In genomic region chr1:64242895-64243756, GRCh38 we compare ENCODE assay signal across 8 cellular contexts. TPM values are rescaled to one million over a fixed set of nuclear protein-coding genes. Genes with fewer than 3 reads are reported as not detected.
DNase-seq lines count a peak whose midpoint lies in the region; ATAC-seq, FAIRE-seq and TF ChIP-seq lines count a peak whose summit lies in the region.

No MANE protein-coding gene starts in this region.

- no peaks in the 10 kb centered on the region for H3K36me3 Mint-ChIP-seq in stimulated activated memory B cell treated with anti-CD40 and anti-IgM and Interleukin-4, amounts not matched to agents 10 μg/mL and 1 μg/mL and 100 μg/mL, for 72 hours

- H3K27me3 Mint-ChIP-seq in stimulated activated memory B cell treated with anti-CD40 and anti-IgM and Interleukin-4, amounts not matched to agents 10 μg/mL and 1 μg/mL and 100 μg/mL, for 72 hours = peaks cover 15% of the 10 kb centered on the region

- no peaks in the 10 kb centered on the region for H3K9me3 ChIP-seq in AG04450 (ENCODE audit: control insufficient read depth, insufficient read depth, low read length)

- no peak overlapping the region for H3K4me3 Mint-ChIP-seq in stimulated activated memory B cell treated with anti-CD40 and anti-IgM and Interleukin-4, amounts not matched to agents 10 μg/mL and 1 μg/mL and 100 μg/mL, for 72 hours

- H3K4me1 Mint-ChIP-seq in stimulated activated memory B cell treated with anti-CD40 and anti-IgM and Interleukin-4, amounts not matched to agents 10 μg/mL and 1 μg/mL and 100 μg/mL, for 72 hours = peaks cover 12% of the 10 kb centered on the region

- DNase-seq in AG04450 (ENCODE audit: low read depth, low spot score) = no peak
- DNase-seq in GM10266 (ENCODE audit: extremely low spot score) = no peak
- peak; percentile 80 for DNase-seq in NCI-H2171 treated with DMSO at 0.1 percent for 48 hours (lab: John Stamatoyannopoulos, UW)
- peak; percentile 61 for DNase-seq in amniotic epithelial cell (ENCODE audit: low read depth)
- peak; percentile 65 for DNase-seq in iris pigment epithelial cell (ENCODE audit: low read depth)
- DNase-seq in urothelium cell line (ENCODE audit: low spot score) = peak; percentile 32
- DNase-seq in GDM1 (lab: John Stamatoyannopoulos, UW) = no peak

- no peak for FAIRE-seq in urothelium cell line (lab: Jason Lieb, UNC)

- POLR2A ChIA-PET in AG04450 (lab: Yijun Ruan, JAX) = no interaction called here

- no peak for ATAC-seq in stimulated activated memory B cell treated with anti-CD40 and anti-IgM and Interleukin-4, amounts not matched to agents 10 μg/mL and 1 μg/mL and 100 μg/mL, for 72 hours

- CTCF ChIA-PET in AG04450 (lab: Charles Lee) = interaction anchor here (0.6 to 8.1 kb wide), 26 partner anchors 14 to 688 kb away, joined by 3 to 141 read pairs (median 4); no protein-coding TSS in a partner anchor

- no peak overlapping the region for H3K27ac Mint-ChIP-seq in stimulated activated memory B cell treated with anti-CD40 and anti-IgM and Interleukin-4, amounts not matched to agents 10 μg/mL and 1 μg/mL and 100 μg/mL, for 72 hours

- no peak overlapping the region for H3K4me3 ChIP-seq in AG04450 (ENCODE audit: low read depth, low read length)

- TF ChIP-seq CTCF in AG04450 (IDR thresholded peaks at IDR 0.05; ENCODE audit: low read depth, low read length) (peak; percentile 49), GM10266 (IDR thresholded peaks at IDR 0.05; ENCODE audit: control insufficient read depth, insufficient read depth, low read depth, missing control alignments) (peak; percentile 14)

- H3K27ac ChIP-seq in AG04450 (ENCODE audit: low read depth, low read length) = no peak overlapping the region

- no peaks in the 10 kb centered on the region for H3K27me3 ChIP-seq in AG04450 (ENCODE audit: control insufficient read depth, insufficient read depth, low read length)

- peaks cover 2% of the 10 kb centered on the region for H3K9me3 Mint-ChIP-seq in stimulated activated memory B cell treated with anti-CD40 and anti-IgM and Interleukin-4, amounts not matched to agents 10 μg/mL and 1 μg/mL and 100 μg/mL, for 72 hours

RNA-seq across cellular contexts. Expression of gene UBE2U, which starts 39.7 kb away (rescaled TPM):
- polyA plus RNA-seq in AG04450 (2011; rRNA removed) = not detected in 2 replicates
- polyA minus RNA-seq in AG04450 (2011; rRNA and poly(A)+ RNA removed) = not detected in 2 replicates

Comparison
In these comparisons a context has a peak if more than half of its experiments do, and no peak if none do; other contexts are left out.
1. DNase-seq: peak in NCI-H2171 treated with DMSO at 0.1 percent for 48 hours (single experiment), amniotic epithelial cell (single experiment), iris pigment epithelial cell (single experiment) and urothelium cell line (single experiment); none in AG04450 (single experiment), GM10266 (single experiment) and GDM1 (single experiment).